22 cellular contexts compared by ENCODE assay signal in genomic region chr2:54419386-54419785, GRCh38. TPM values are rescaled to one million over a fixed set of nuclear protein-coding genes. Genes with fewer than 3 reads are reported as not detected.
DNase-seq lines count a peak whose midpoint lies in the region; ATAC-seq and TF ChIP-seq lines count a peak whose summit lies in the region.
"Had no signal": no experiment of that assay in that cellular context is flagged by ENCODE, and none has a peak within 500 bp of the region (broad histone marks: within the 10 kb centered on the region; RNA-seq: fewer than 3 reads in every experiment).

No MANE protein-coding gene starts in this region.

- no peak overlapping the region for H3K4me3 ChIP-seq in body of pancreas
- H3K4me3 ChIP-seq in spleen = no peak overlapping the region
- H3K4me3 ChIP-seq: Peyer's patch, SJCRH30 had no signal

- no peak for TF ChIP-seq CTCF in body of pancreas (IDR thresholded peaks at IDR 0.05)
- no peak for TF ChIP-seq CTCF in spleen (IDR thresholded peaks at IDR 0.05 in 8 of 11, conservative IDR thresholded peaks at IDR 0.05 in 3 of 11)

- DNase-seq in AG08395 (ENCODE audit: low spot score) (peak; percentile 33), body of pancreas (no peak), iris pigment epithelial cell (ENCODE audit: low read depth) (peak; percentile 33), spleen (no peak), foreskin melanocyte (no peak)
- DNase-seq in NK-92 treated with Interleukin-12 subunit alpha and Interleukin-12 subunit beta, amount 100 ng/mL, for 24 hours (lab: John Stamatoyannopoulos, UW) = no peak
- DNase-seq: activated CD4-positive, alpha-beta memory T cell treated with anti-CD3 and anti-CD28 coated beads, Interleukin-2, amount 10 ng/mL, durations not matched to agents 7 days and 5 days; CD4-positive, CD25-positive, alpha-beta regulatory T cell; effector CD4-positive, alpha-beta T cell; kidney glomerular epithelial cell; NCI-H1694 treated with DMSO at 0.1 percent for 48 hours; NCI-H2171 treated with DMSO at 0.1 percent for 48 hours; NCI-H524 treated with DMSO at 0.1 percent for 48 hours; Peyer's patch; SJCRH30; stimulated activated CD8-positive, alpha-beta memory T cell treated with anti-CD3 and anti-CD28 coated beads, Interleukin-4, amount 100 ng/mL, for 48 hours; T-cell had no signal

- H3K27ac ChIP-seq in body of pancreas (no peak overlapping the region), spleen (peak overlapping the region in 7 of 8 donors; percentile 48 to 86 (median 65))
- H3K27ac ChIP-seq: HL-60, Peyer's patch, SJCRH30 had no signal

- ATAC-seq in body of pancreas (peak; percentile 24), HG03280 (IDR thresholded peaks at IDR 0.05; ENCODE audit: unreplicated experiment) (no peak)
- ATAC-seq: activated CD4-positive, CD25-positive, alpha-beta regulatory T cell treated with anti-CD3 and anti-CD28 coated beads, Interleukin-2, amount 50 U/mL, for 24 hours; activated naive CD4-positive, alpha-beta T cell treated with anti-CD3 and anti-CD28 coated beads, Interleukin-2, amount 50 U/mL, for 72 hours; HCT116; T-cell had no signal

- H3K9me3 ChIP-seq in body of pancreas = no peaks in the 10 kb centered on the region
- peaks cover 0 to 7% (median 1%) of the 10 kb centered on the region in 8 donors for H3K9me3 ChIP-seq in spleen
- H3K9me3 ChIP-seq: Peyer's patch, SJCRH30 had no signal

- H3K27me3 ChIP-seq in body of pancreas (no peaks in the 10 kb centered on the region), spleen (replicated peaks in 1 of 7) (peaks cover 0 to 4% (median 0%) of the 10 kb centered on the region in 7 donors)
- H3K27me3 ChIP-seq: Peyer's patch, SJCRH30 had no signal

- no peak for TF ChIP-seq POLR2A in body of pancreas (IDR thresholded peaks at IDR 0.05)
- TF ChIP-seq POLR2A in spleen (IDR thresholded peaks at IDR 0.05) = no peak

- H3K4me1 ChIP-seq in body of pancreas = no peaks in the 10 kb centered on the region
- H3K4me1 ChIP-seq in spleen = peaks cover 0 to 51% (median 19%) of the 10 kb centered on the region in 6 donors
- H3K4me1 ChIP-seq: Peyer's patch had no signal

- H3K36me3 ChIP-seq in body of pancreas (replicated peaks in 1 of 2; ENCODE audit: insufficient read depth in 1 of 2, low read depth in 2 of 2) (no peaks in the 10 kb centered on the region), spleen (no peaks in the 10 kb centered on the region)
- H3K36me3 ChIP-seq: Peyer's patch, SJCRH30 had no signal

- intact Hi-C loops in body of pancreas (cut with DNase I) (no loop called here), spleen (cut with DNase I; ENCODE audit: low total_unique reads) (no loop called here)

- 68 to 72% methylated on average over 4 of the region's 4 CpGs for WGBS in body of pancreas, 2 donors
- WGBS in spleen, 5 donors = 47 to 71% (median 67%) methylated on average over 4 of the region's 4 CpGs

RNA-seq across cellular contexts. Expression of gene SPTBN1, which starts 36.7 kb away (rescaled TPM):
- 100 to 1,000 TPM; 186 to 195 TPM for total RNA-seq in body of pancreas
- 100 to 1,000 TPM; 223 to 352 (median 318) TPM for total RNA-seq in spleen
- polyA plus RNA-seq in spleen = 10 to 100 TPM; 32.7 to 43.8 (median 41.4) TPM

Comparison
In these comparisons a context has a peak if more than half of its experiments do, and no peak if none do; other contexts are left out.
1. DNase-seq: peak in AG08395 (single experiment) and iris pigment epithelial cell (single experiment); none in body of pancreas (0 of 4), spleen (single experiment), foreskin melanocyte (single experiment) and NK-92 treated with Interleukin-12 subunit alpha and Interleukin-12 subunit beta, amount 100 ng/mL, for 24 hours (single experiment).
2. H3K27ac ChIP-seq: peak in spleen (7 of 8); none in body of pancreas (0 of 4).